ENCODE assay signal across 28 cellular contexts in the genomic region with DNA sequence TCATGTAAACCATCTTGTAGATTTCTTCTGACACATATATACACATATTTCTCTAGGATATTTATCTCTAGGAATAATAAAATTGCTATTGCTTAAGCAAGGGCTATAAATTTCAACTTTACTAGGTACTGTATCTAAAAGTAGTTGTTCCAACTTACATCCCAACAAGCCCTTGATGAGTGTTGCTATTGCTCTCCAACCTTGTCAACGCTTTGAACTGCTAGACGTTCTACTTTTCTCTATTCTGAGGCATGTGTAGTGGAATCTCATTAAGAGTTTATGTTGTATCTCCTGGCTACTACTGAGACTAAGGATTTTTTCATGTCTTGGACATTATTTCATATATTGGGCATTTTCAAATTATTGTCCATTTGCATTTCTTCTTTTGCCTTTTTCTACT.
"Had no signal": no experiment of that assay in that cellular context is flagged by ENCODE, and none has a peak within 500 bp of the region (broad histone marks: within the 10 kb centered on the region; RNA-seq: fewer than 3 reads in every experiment).

No MANE protein-coding gene starts in this region.

- H3K4me1 Mint-ChIP-seq: stimulated activated effector memory CD8-positive, alpha-beta T cell treated with anti-CD3 and anti-CD28 coated beads, Interleukin-12 subunit alpha, Interleukin-12 subunit beta, amount 100 ng/mL, for 72 hours; stimulated activated memory B cell treated with anti-CD40 and anti-IgM and Interleukin-4, amounts not matched to agents 10 μg/mL and 1 μg/mL and 100 μg/mL, for 72 hours; stimulated activated naive B cell treated with anti-CD40 and anti-IgM and Interleukin-4, amounts not matched to agents 10 μg/mL and 1 μg/mL and 100 μg/mL, for 72 hours; stimulated activated naive CD8-positive, alpha-beta T cell treated with anti-CD3 and anti-CD28 coated beads, Interleukin-15, amount 100 ng/mL, for 72 hours had no signal

- H3K27me3 ChIP-seq: stomach, suprapubic skin, testis, thyroid gland, tibial artery, tibial nerve, transverse colon, upper lobe of left lung, upper lobe of right lung, uterus, vagina had no signal

- H3K36me3 ChIP-seq: stomach, suprapubic skin, thoracic aorta, thyroid gland, tibial artery, tibial nerve, transverse colon, upper lobe of left lung, upper lobe of right lung, uterus, vagina had no signal

- H3K9me3 ChIP-seq: stomach, suprapubic skin, testis, thoracic aorta, thyroid gland, tibial artery, tibial nerve, transverse colon, upper lobe of left lung, upper lobe of right lung, uterus, vagina had no signal

- DNase-seq: stimulated activated CD4-positive, alpha-beta T cell treated with anti-CD3 and anti-CD28 coated beads, Interleukin-2, amount 100 ng/mL, for 48 hours; stimulated activated CD4-positive, alpha-beta T cell treated with anti-CD3 and anti-CD28 coated beads, Interleukin-4, amount 100 ng/mL, for 1 hour; stimulated activated CD4-positive, alpha-beta T cell treated with anti-CD3 and anti-CD28 coated beads, Interleukin-4, amount 100 ng/mL, for 24 hours; stimulated activated CD4-positive, alpha-beta T cell treated with anti-CD3 and anti-CD28 coated beads, Interleukin-4, amount 100 ng/mL, for 4 hours; stimulated activated CD8-positive, alpha-beta memory T cell treated with anti-CD3 and anti-CD28 coated beads, Interleukin-4, amount 100 ng/mL, for 48 hours; stimulated activated naive B cell treated with anti-CD40 and anti-IgM and Interleukin-4, amounts not matched to agents 10 μg/mL and 1 μg/mL and 100 μg/mL, for 72 hours; stimulated activated naive CD4-positive, alpha-beta T cell; stimulated activated naive CD4-positive, alpha-beta T cell treated with Interleukin-2 at 50 U/mL for 16 hours; stimulated activated naive CD8-positive, alpha-beta T cell treated with anti-CD3 and anti-CD28 coated beads, Interleukin-15, amount 100 ng/mL, for 72 hours; stimulated activated naive CD8-positive, alpha-beta T cell treated with anti-CD3 and anti-CD28 coated beads, Interleukin-15, Interleukin-2, amounts not matched to agents 100 U/mL and 50 U/mL, for 24 hours; stomach; substantia nigra; testis; thyroid gland; tibial artery; transverse colon; trophoblast cell; upper lobe of left lung; upper lobe of right lung; uterus had no signal

- H3K9me3 Mint-ChIP-seq: stimulated activated memory B cell treated with anti-CD40 and anti-IgM and Interleukin-4, amounts not matched to agents 10 μg/mL and 1 μg/mL and 100 μg/mL, for 72 hours; stimulated activated naive B cell treated with anti-CD40 and anti-IgM and Interleukin-4, amounts not matched to agents 10 μg/mL and 1 μg/mL and 100 μg/mL, for 72 hours; stimulated activated naive CD8-positive, alpha-beta T cell treated with anti-CD3 and anti-CD28 coated beads, Interleukin-15, amount 100 ng/mL, for 72 hours; type B pancreatic cell had no signal

- H3K27ac ChIP-seq: stomach, suprapubic skin, testis, thoracic aorta, thyroid gland, tibial artery, tibial nerve, transverse colon, upper lobe of left lung, upper lobe of right lung, uterus, vagina had no signal

- H3K36me3 Mint-ChIP-seq: stimulated activated effector memory CD8-positive, alpha-beta T cell treated with anti-CD3 and anti-CD28 coated beads, Interleukin-12 subunit alpha, Interleukin-12 subunit beta, amount 100 ng/mL, for 72 hours; stimulated activated memory B cell treated with anti-CD40 and anti-IgM and Interleukin-4, amounts not matched to agents 10 μg/mL and 1 μg/mL and 100 μg/mL, for 72 hours; stimulated activated naive B cell treated with anti-CD40 and anti-IgM and Interleukin-4, amounts not matched to agents 10 μg/mL and 1 μg/mL and 100 μg/mL, for 72 hours; type B pancreatic cell had no signal

- H3K4me1 ChIP-seq: stomach, suprapubic skin, testis, thyroid gland, tibial artery, tibial nerve, transverse colon, upper lobe of left lung, upper lobe of right lung, uterus, vagina had no signal

- ATAC-seq: stimulated activated effector memory CD8-positive, alpha-beta T cell treated with anti-CD3 and anti-CD28 coated beads, Interleukin-12 subunit alpha, Interleukin-12 subunit beta, amount 100 ng/mL, for 72 hours; stimulated activated memory B cell treated with anti-CD40 and anti-IgM and Interleukin-4, amounts not matched to agents 10 μg/mL and 1 μg/mL and 100 μg/mL, for 72 hours; stimulated activated naive B cell treated with anti-CD40 and anti-IgM and Interleukin-4, amounts not matched to agents 10 μg/mL and 1 μg/mL and 100 μg/mL, for 72 hours; stimulated activated naive CD8-positive, alpha-beta T cell treated with anti-CD3 and anti-CD28 coated beads, Interleukin-15, amount 100 ng/mL, for 72 hours; stimulated activated naive CD8-positive, alpha-beta T cell treated with anti-CD3 and anti-CD28 coated beads, Interleukin-15, Interleukin-2, amounts not matched to agents 100 U/mL and 50 U/mL, for 24 hours; upper lobe of right lung had no signal

- H3K27me3 Mint-ChIP-seq: stimulated activated memory B cell treated with anti-CD40 and anti-IgM and Interleukin-4, amounts not matched to agents 10 μg/mL and 1 μg/mL and 100 μg/mL, for 72 hours; stimulated activated naive CD8-positive, alpha-beta T cell treated with anti-CD3 and anti-CD28 coated beads, Interleukin-15, amount 100 ng/mL, for 72 hours; stimulated activated naive CD8-positive, alpha-beta T cell treated with anti-CD3 and anti-CD28 coated beads, Interleukin-15, Interleukin-2, amounts not matched to agents 100 ng/mL and 50 ng/mL, for 24 hours; type B pancreatic cell had no signal

- H3K4me3 Mint-ChIP-seq: stimulated activated effector memory CD8-positive, alpha-beta T cell treated with anti-CD3 and anti-CD28 coated beads, Interleukin-12 subunit alpha, Interleukin-12 subunit beta, amount 100 ng/mL, for 72 hours; stimulated activated memory B cell treated with anti-CD40 and anti-IgM and Interleukin-4, amounts not matched to agents 10 μg/mL and 1 μg/mL and 100 μg/mL, for 72 hours; stimulated activated naive B cell treated with anti-CD40 and anti-IgM and Interleukin-4, amounts not matched to agents 10 μg/mL and 1 μg/mL and 100 μg/mL, for 72 hours; stimulated activated naive CD8-positive, alpha-beta T cell treated with anti-CD3 and anti-CD28 coated beads, Interleukin-15, amount 100 ng/mL, for 72 hours; stimulated activated naive CD8-positive, alpha-beta T cell treated with anti-CD3 and anti-CD28 coated beads, Interleukin-15, Interleukin-2, amounts not matched to agents 100 ng/mL and 50 ng/mL, for 24 hours; type B pancreatic cell had no signal

- H3K4me3 ChIP-seq: stomach, suprapubic skin, testis, thoracic aorta, thyroid gland, tibial artery, tibial nerve, transverse colon, upper lobe of left lung, upper lobe of right lung, uterus, vagina had no signal
